Comparison of ENCODE assay signal across 14 cellular contexts in genomic region chr14:31893156-31893813, GRCh38.
DNase-seq lines count a peak whose midpoint lies in the region; ATAC-seq, FAIRE-seq and TF ChIP-seq lines count a peak whose summit lies in the region.
"Had no signal": no experiment of that assay in that cellular context is flagged by ENCODE, and none has a peak within 500 bp of the region (broad histone marks: within the 10 kb centered on the region; RNA-seq: fewer than 3 reads in every experiment).

No MANE protein-coding gene starts in this region.

- no peak for TF ChIP-seq EP300 in SK-N-SH (IDR thresholded peaks at IDR 0.05; ENCODE audit: borderline replicate concordance in 1 of 2, low read depth in 1 of 2, low read length in 1 of 2)

- CTCF ChIA-PET in mammary epithelial cell (lab: Charles Lee; ENCODE audit: low non-redundant PET) (no interaction called here), MCF 10A (lab: Yijun Ruan, JAX) (no interaction called here), SK-N-SH (lab: Yijun Ruan, JAX) (interaction anchor here (1.3 kb wide), 1 partner anchor 33 kb away, joined by 3 read pairs; no protein-coding TSS in a partner anchor)

- ATAC-seq in left colon, result peak; percentile 71
- ATAC-seq: natural killer cell treated with Interleukin-12 subunit alpha and Interleukin-12 subunit beta and Interleukin-15 and Interleukin-18, amount 100 ng/mL, for 72 hours had no signal

- no peaks in the 10 kb centered on the region for H3K9me3 ChIP-seq in mammary epithelial cell (replicated peaks; ENCODE audit: insufficient read depth, low read length)
- no peaks in the 10 kb centered on the region for H3K9me3 ChIP-seq in subcutaneous abdominal adipose tissue (ENCODE audit: control insufficient read depth in 5 of 5, low read length in 5 of 5)
- no peaks in the 10 kb centered on the region for H3K9me3 ChIP-seq in SK-N-SH
- H3K9me3 ChIP-seq in kidney (ENCODE audit: control insufficient read depth in 1 of 2, low read length in 2 of 2), result no peaks in the 10 kb centered on the region
- H3K9me3 ChIP-seq: HAP-1 had no signal

- H3K36me3 Mint-ChIP-seq in MCF 10A (ENCODE audit: insufficient read depth, unreplicated experiment), result no peaks in the 10 kb centered on the region
- H3K36me3 Mint-ChIP-seq in mesothelial cell of epicardium, result no peaks in the 10 kb centered on the region
- H3K36me3 Mint-ChIP-seq: natural killer cell treated with Interleukin-12 subunit alpha and Interleukin-12 subunit beta and Interleukin-15 and Interleukin-18, amount 100 ng/mL, for 72 hours had no signal

- H3K36me3 ChIP-seq in mammary epithelial cell (ENCODE audit: insufficient read depth, low read length) (no peaks in the 10 kb centered on the region), brain microvascular endothelial cell (replicated peaks) (no peaks in the 10 kb centered on the region), subcutaneous abdominal adipose tissue (ENCODE audit: control insufficient read depth in 5 of 5, insufficient read depth in 5 of 5, low read length in 5 of 5) (no peaks in the 10 kb centered on the region), SK-N-SH (replicated peaks in 1 of 2; ENCODE audit: control insufficient read depth in 1 of 2, insufficient read depth in 2 of 2, low read length in 1 of 2) (no peaks in the 10 kb centered on the region), kidney (ENCODE audit: control insufficient read depth in 1 of 2, insufficient read depth in 2 of 2, low read length in 2 of 2) (no peaks in the 10 kb centered on the region)
- H3K36me3 ChIP-seq: HAP-1 had no signal

- POLR2A ChIA-PET in MCF 10A (lab: Yijun Ruan, JAX) (no interaction called here), SK-N-SH (lab: Yijun Ruan, JAX) (no interaction called here)

- H4K20me1 ChIP-seq in mammary epithelial cell (ENCODE audit: insufficient read depth, low read length) (no peaks in the 10 kb centered on the region), SK-N-SH (ENCODE audit: insufficient read depth) (no peaks in the 10 kb centered on the region)

- H3K4me3 Mint-ChIP-seq in MCF 10A (ENCODE audit: unreplicated experiment) (no peak overlapping the region), mesothelial cell of epicardium (no peak overlapping the region)
- H3K4me3 Mint-ChIP-seq: natural killer cell treated with Interleukin-12 subunit alpha and Interleukin-12 subunit beta and Interleukin-15 and Interleukin-18, amount 100 ng/mL, for 72 hours had no signal

- 95% methylated on average over 6 of the region's 6 CpGs for WGBS in mammary epithelial cell (ENCODE audit: low coverage, missing lambda C conversion rate)
- 89% methylated on average over 5 of the region's 6 CpGs for WGBS in SK-N-SH (ENCODE audit: low lambda C conversion rate)

- dilution Hi-C loops in mammary epithelial cell (cut with HindIII; ENCODE audit: low sequenced_read_pairs), result no loop called here

- no peaks in the 10 kb centered on the region for H3K9me3 Mint-ChIP-seq in MCF 10A (ENCODE audit: unreplicated experiment)
- no peaks in the 10 kb centered on the region for H3K9me3 Mint-ChIP-seq in mesothelial cell of epicardium

- H3K27ac Mint-ChIP-seq in MCF 10A (ENCODE audit: low read depth, unreplicated experiment), result no peak overlapping the region
- H3K27ac Mint-ChIP-seq in mesothelial cell of epicardium, result no peak overlapping the region
- H3K27ac Mint-ChIP-seq: natural killer cell treated with Interleukin-12 subunit alpha and Interleukin-12 subunit beta and Interleukin-15 and Interleukin-18, amount 100 ng/mL, for 72 hours had no signal

- in situ Hi-C loops in mammary epithelial cell (cut with MboI; ENCODE audit: low sequenced_read_pairs in 2 of 2), result no loop called here
- in situ Hi-C loops in brain microvascular endothelial cell (cut with HindIII; ENCODE audit: low pct_ligation_motif_present, low sequenced_read_pairs), result no loop called here

- H3K27me3 ChIP-seq in mammary epithelial cell (ENCODE audit: insufficient read depth, low read length) (no peaks in the 10 kb centered on the region), brain microvascular endothelial cell (replicated peaks) (no peaks in the 10 kb centered on the region), subcutaneous abdominal adipose tissue (ENCODE audit: control insufficient read depth in 5 of 5, insufficient read depth in 4 of 5, low read length in 5 of 5) (no peaks in the 10 kb centered on the region), SK-N-SH (ENCODE audit: insufficient read depth) (peaks cover 3% of the 10 kb centered on the region; the same call in 1 of the 2 replicates)

- no peak overlapping the region for H3K27ac ChIP-seq in mammary epithelial cell (ENCODE audit: insufficient read depth, low read depth, low read length)
- no peak overlapping the region for H3K27ac ChIP-seq in brain microvascular endothelial cell
- peak overlapping the region; percentile 41 for H3K27ac ChIP-seq in subcutaneous abdominal adipose tissue (ENCODE audit: low read depth, low read length)
- H3K27ac ChIP-seq in SK-N-SH (ENCODE audit: low read depth in 2 of 2, low read length in 1 of 2), result no peak overlapping the region
- H3K27ac ChIP-seq in kidney (ENCODE audit: low read depth in 2 of 2, low read length in 2 of 2), result peak overlapping the region in 1 of 2 donors; percentile 18

- H3K27me3 Mint-ChIP-seq in MCF 10A (ENCODE audit: insufficient read depth, unreplicated experiment), result no peaks in the 10 kb centered on the region
- no peaks in the 10 kb centered on the region for H3K27me3 Mint-ChIP-seq in mesothelial cell of epicardium (ENCODE audit: low read depth)

- no peaks in the 10 kb centered on the region for H3K79me2 ChIP-seq in mammary epithelial cell (ENCODE audit: insufficient read depth, low read length)
- no peaks in the 10 kb centered on the region for H3K79me2 ChIP-seq in SK-N-SH (ENCODE audit: insufficient read depth)

- H3K4me2 ChIP-seq in mammary epithelial cell (ENCODE audit: insufficient read depth, low read depth, low read length) (no peak overlapping the region), SK-N-SH (no peak overlapping the region)

- no peak for FAIRE-seq in kidney (lab: Jason Lieb, UNC)
- FAIRE-seq: small intestine had no signal

- peaks cover 16% of the 10 kb centered on the region for H3K4me1 Mint-ChIP-seq in MCF 10A (ENCODE audit: insufficient read depth, unreplicated experiment)
- peaks cover 20% of the 10 kb centered on the region for H3K4me1 Mint-ChIP-seq in mesothelial cell of epicardium

- no peaks in the 10 kb centered on the region for H3F3A ChIP-seq in SK-N-SH (replicated peaks; ENCODE audit: insufficient read depth)

- peak; percentile 37 for DNase-seq in mammary epithelial cell
- no peak for DNase-seq in MCF 10A (ENCODE audit: unreplicated experiment)
- no peak for DNase-seq in brain microvascular endothelial cell
- peak in 1 of 2 donors; percentile 25 for DNase-seq in left colon
- no peak for DNase-seq in mesothelial cell of epicardium (ENCODE audit: low spot score in 2 of 2, unreplicated experiment in 2 of 2)
- no peak for DNase-seq in SK-N-SH
- DNase-seq in kidney, result no peak
- DNase-seq: activated gamma-delta T cell treated with Interleukin-2 at 50 U/mL for 16 hours, KBM-7, NCI-H1930, small intestine had no signal

- H3K4me1 ChIP-seq in mammary epithelial cell (ENCODE audit: insufficient read depth, low read length) (peaks cover 24% of the 10 kb centered on the region), subcutaneous abdominal adipose tissue (ENCODE audit: control insufficient read depth in 5 of 5, insufficient read depth in 5 of 5, low read length in 5 of 5) (peaks cover 0 to 44% (median 6%) of the 10 kb centered on the region in 5 donors), SK-N-SH (ENCODE audit: control insufficient read depth in 1 of 2, insufficient read depth in 2 of 2, low read depth in 1 of 2, low read length in 1 of 2) (peaks cover 0 to 2% of the 10 kb centered on the region in 2 experiments; a peak in 1 of 4 replicates), kidney (ENCODE audit: control insufficient read depth in 1 of 2, insufficient read depth in 1 of 2, low read depth in 1 of 2, low read length in 2 of 2) (peaks cover 0 to 4% of the 10 kb centered on the region in 2 donors)

- intact Hi-C loops in mammary epithelial cell (cut with micrococcal nuclease) (no loop called here), MCF 10A (cut with micrococcal nuclease) (no loop called here), left colon (cut with DNase I, micrococcal nuclease) (no loop called here), kidney (cut with DNase I) (no loop called here)

- BruUV-seq in mammary epithelial cell (replicated peaks; lab: Mats Ljungman, UMichigan) (no TSS peak), MCF 10A (replicated peaks; lab: Mats Ljungman, UMichigan) (no TSS peak)

- H3K9me2 ChIP-seq in SK-N-SH, result no peaks in the 10 kb centered on the region

- no peak overlapping the region for H3K4me3 ChIP-seq in mammary epithelial cell (replicated peaks in 1 of 3; ENCODE audit: insufficient read depth in 1 of 3, low read depth in 2 of 3, low read length in 3 of 3)
- no peak overlapping the region for H3K4me3 ChIP-seq in brain microvascular endothelial cell (ENCODE audit: low read depth, low read length)
- H3K4me3 ChIP-seq in subcutaneous abdominal adipose tissue (ENCODE audit: low read depth in 1 of 5, low read length in 5 of 5), result no peak overlapping the region
- no peak overlapping the region for H3K4me3 ChIP-seq in SK-N-SH (ENCODE audit: low read depth in 2 of 2, low read length in 1 of 2)
- H3K4me3 ChIP-seq in kidney (ENCODE audit: low read length in 2 of 2), result no peak overlapping the region
- H3K4me3 ChIP-seq: HAP-1 had no signal

- TF ChIP-seq CTCF in mammary epithelial cell (conservative IDR thresholded peaks at IDR 0.05 in 1 of 2, IDR thresholded peaks at IDR 0.05 in 1 of 2; ENCODE audit: extremely low read depth in 1 of 2, insufficient read depth in 1 of 2, low read depth in 1 of 2, low read length in 2 of 2) (no peak), MCF 10A (IDR thresholded peaks at IDR 0.05; ENCODE audit: unreplicated experiment) (no peak), brain microvascular endothelial cell (IDR thresholded peaks at IDR 0.05; ENCODE audit: low read depth, low read length, missing control alignments) (peak; percentile 8), mesothelial cell of epicardium (IDR thresholded peaks at IDR 0.05; ENCODE audit: unreplicated experiment) (no peak), SK-N-SH (IDR thresholded peaks at IDR 0.05) (no peak), kidney (IDR thresholded peaks at IDR 0.05; ENCODE audit: borderline replicate concordance, extremely low read depth, insufficient read depth) (no peak)

- H3K9ac ChIP-seq in mammary epithelial cell (ENCODE audit: insufficient read depth, low read length) (no peak overlapping the region), subcutaneous abdominal adipose tissue (ENCODE audit: low read length in 5 of 5) (no peak overlapping the region), SK-N-SH (no peak overlapping the region), kidney (ENCODE audit: low read length in 2 of 2) (no peak overlapping the region)

- H2AFZ ChIP-seq in mammary epithelial cell (ENCODE audit: low read depth, low read length) (no peak overlapping the region), SK-N-SH (ENCODE audit: low read depth) (no peak overlapping the region)

- no peak for TF ChIP-seq RAD21 in SK-N-SH (IDR thresholded peaks at IDR 0.05; ENCODE audit: low read length)

TF ChIP-seq in SK-N-SH, 30 proteins besides CTCF, POLR2A, EP300 and RAD21 (continues in another document):
- TF ChIP-seq GABPA (IDR thresholded peaks at IDR 0.05; ENCODE audit: low read depth), result no peak
- no peak for TF ChIP-seq FOXJ3 (CRISPR knock-in tag; IDR thresholded peaks at IDR 0.05)
- TF ChIP-seq SIN3A (IDR thresholded peaks at IDR 0.05; ENCODE audit: borderline replicate concordance, low read depth, low read length), result no peak
